ENCODE assay signal across 32 cellular contexts in the genomic region with DNA sequence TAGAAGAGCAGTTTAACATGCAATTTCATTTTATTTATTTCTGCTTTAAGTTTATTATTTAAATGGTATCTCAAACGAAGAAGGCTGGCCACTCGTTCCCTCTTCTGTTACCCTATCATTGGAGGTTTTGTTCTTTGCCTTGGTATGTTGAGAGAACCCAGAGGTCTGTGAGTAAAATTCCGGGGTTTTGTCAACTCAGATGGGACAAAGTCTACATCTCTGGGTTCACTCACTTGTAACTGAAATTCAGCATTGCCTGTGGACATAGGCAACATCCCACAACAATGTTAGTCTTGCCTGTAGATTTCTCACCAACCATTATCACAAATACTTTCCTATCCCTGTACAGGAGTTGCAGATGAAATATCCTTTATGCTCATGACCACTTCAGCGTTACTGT.
"Had no signal": no experiment of that assay in that cellular context is flagged by ENCODE, and none has a peak within 500 bp of the region (broad histone marks: within the 10 kb centered on the region; RNA-seq: fewer than 3 reads in every experiment).

No MANE protein-coding gene starts in this region.

- H3K4me3 ChIP-seq: coronary artery, dorsolateral prefrontal cortex had no signal

- FAIRE-seq: astrocyte, bronchial epithelial cell, frontal cortex had no signal

- DNase-seq: activated CD4-positive, alpha-beta memory T cell treated with anti-CD3 and anti-CD28 coated beads, Interleukin-2, amount 10 ng/mL, durations not matched to agents 7 days and 5 days; activated CD4-positive, alpha-beta T cell treated with anti-CD3 and anti-CD28 coated beads for 36 hours; activated CD4-positive, alpha-beta T cell treated with anti-CD3 and anti-CD28 coated beads, Interleukin-2, amount 10 ng/mL, durations not matched to agents 24 days and 14 days; activated CD4-positive, CD25-positive, alpha-beta regulatory T cell; activated CD4-positive, CD25-positive, alpha-beta regulatory T cell treated with anti-CD3 and anti-CD28 coated beads, Interleukin-2, amount 50 U/mL, for 72 hours; activated CD8-positive, alpha-beta memory T cell treated with anti-CD3 and anti-CD28 coated beads, Interleukin-2, amount 50 U/mL, for 48 hours; activated effector memory CD4-positive, alpha-beta T cell treated with Interleukin-2 at 50 U/mL for 16 hours; activated gamma-delta T cell treated with Interleukin-2 at 50 U/mL for 16 hours; activated naive CD4-positive, alpha-beta T cell treated with anti-CD3 and anti-CD28 coated beads, Interleukin-2, amount 50 U/mL, for 16 hours; activated naive CD4-positive, alpha-beta T cell treated with Interleukin-2 at 50 U/mL for 16 hours; activated T-cell treated with anti-CD3 and anti-CD28 coated beads for 4 hours; activated T-cell treated with anti-CD3 and anti-CD28 coated beads, Interleukin-2, amount 50 U/mL, for 24 hours; activated T-cell treated with anti-CD3 and anti-CD28 coated beads, Interleukin-2, amount 50 U/mL, for 72 hours; amniotic stem cell; anterior cingulate cortex; brain microvascular endothelial cell; dorsolateral prefrontal cortex; effector memory CD4-positive, alpha-beta T cell; endodermal cell; foreskin fibroblast; T-helper 1 cell; T-helper 17 cell; T1000 had no signal

- H3K27me3 ChIP-seq: brain microvascular endothelial cell had no signal

- H3K27me3 Mint-ChIP-seq: activated CD4-positive, alpha-beta memory T cell treated with anti-CD3 and anti-CD28 coated beads, Interleukin-2, amount 10 ng/mL, durations not matched to agents 7 days and 5 days; activated CD4-positive, alpha-beta T cell treated with anti-CD3 and anti-CD28 coated beads for 36 hours; activated CD4-positive, alpha-beta T cell treated with anti-CD3 and anti-CD28 coated beads, Interleukin-2, amount 10 ng/mL, durations not matched to agents 24 days and 14 days; activated naive CD8-positive, alpha-beta T cell; activated T-cell treated with anti-CD3 and anti-CD28 coated beads, Interleukin-2, amount 50 U/mL, for 24 hours; central memory CD8-positive, alpha-beta T cell; dendritic cell treated with granulocyte-macrophage colony-stimulating factor and Interleukin-4, amounts not matched to agents 40 ng/mL and 50 ng/mL, for 4 days; T-helper 17 cell had no signal

- H3K27ac ChIP-seq: brain microvascular endothelial cell, coronary artery, dorsolateral prefrontal cortex had no signal

- H3K36me3 ChIP-seq: brain microvascular endothelial cell had no signal

- ATAC-seq: activated CD4-positive, alpha-beta T cell treated with anti-CD3 and anti-CD28 coated beads for 36 hours; activated T-cell treated with anti-CD3 and anti-CD28 coated beads, Interleukin-2, amount 50 U/mL, for 72 hours; esophagus mucosa; T-helper 17 cell had no signal

- H3K27ac Mint-ChIP-seq: activated CD4-positive, alpha-beta memory T cell treated with anti-CD3 and anti-CD28 coated beads, Interleukin-2, amount 10 ng/mL, durations not matched to agents 7 days and 5 days; activated CD4-positive, alpha-beta T cell treated with anti-CD3 and anti-CD28 coated beads for 36 hours; activated T-cell treated with anti-CD3 and anti-CD28 coated beads, Interleukin-2, amount 50 U/mL, for 24 hours; activated T-cell treated with anti-CD3 and anti-CD28 coated beads, Interleukin-2, amount 50 U/mL, for 72 hours; dendritic cell treated with granulocyte-macrophage colony-stimulating factor and Interleukin-4, amounts not matched to agents 40 ng/mL and 50 ng/mL, for 4 days; endodermal cell; T-helper 17 cell; T-helper 2 cell treated with Interferon-gamma antibody and Interleukin-4, amounts not matched to agents 5 μg/mL and 100 μg/mL, for 36 hours had no signal

- H3K4me1 Mint-ChIP-seq: activated CD4-positive, alpha-beta memory T cell treated with anti-CD3 and anti-CD28 coated beads, Interleukin-2, amount 10 ng/mL, durations not matched to agents 7 days and 5 days; activated CD4-positive, alpha-beta T cell treated with anti-CD3 and anti-CD28 coated beads for 36 hours; central memory CD8-positive, alpha-beta T cell had no signal

- H3K9me3 Mint-ChIP-seq: activated CD4-positive, alpha-beta memory T cell treated with anti-CD3 and anti-CD28 coated beads, Interleukin-2, amount 10 ng/mL, durations not matched to agents 7 days and 5 days; activated CD4-positive, alpha-beta T cell treated with anti-CD3 and anti-CD28 coated beads, Interleukin-2, amount 10 ng/mL, durations not matched to agents 24 days and 14 days; activated T-cell treated with anti-CD3 and anti-CD28 coated beads, Interleukin-2, amount 50 U/mL, for 24 hours; activated T-cell treated with anti-CD3 and anti-CD28 coated beads, Interleukin-2, amount 50 U/mL, for 72 hours; central memory CD8-positive, alpha-beta T cell; dendritic cell treated with granulocyte-macrophage colony-stimulating factor and Interleukin-4, amounts not matched to agents 40 ng/mL and 50 ng/mL, for 4 days; endodermal cell; T-helper 2 cell treated with Interferon-gamma antibody and Interleukin-4, amounts not matched to agents 5 μg/mL and 100 μg/mL, for 36 hours had no signal

- H3K4me3 Mint-ChIP-seq: activated CD4-positive, alpha-beta memory T cell treated with anti-CD3 and anti-CD28 coated beads, Interleukin-2, amount 10 ng/mL, durations not matched to agents 7 days and 5 days; activated CD4-positive, alpha-beta T cell treated with anti-CD3 and anti-CD28 coated beads for 36 hours; activated CD4-positive, alpha-beta T cell treated with anti-CD3 and anti-CD28 coated beads, Interleukin-2, amount 10 ng/mL, durations not matched to agents 24 days and 14 days; activated naive CD8-positive, alpha-beta T cell; activated T-cell treated with anti-CD3 and anti-CD28 coated beads, Interleukin-2, amount 50 U/mL, for 24 hours; activated T-cell treated with anti-CD3 and anti-CD28 coated beads, Interleukin-2, amount 50 U/mL, for 72 hours; central memory CD8-positive, alpha-beta T cell; dendritic cell treated with granulocyte-macrophage colony-stimulating factor and Interleukin-4, amounts not matched to agents 40 ng/mL and 50 ng/mL, for 4 days; endodermal cell; T-helper 17 cell; T-helper 2 cell treated with Interferon-gamma antibody and Interleukin-4, amounts not matched to agents 5 μg/mL and 100 μg/mL, for 36 hours had no signal
